In genomic region chr4:86895692-86896488, GRCh38 we compare ENCODE assay signal across 9 cellular contexts. TPM values are rescaled to one million over a fixed set of nuclear protein-coding genes. Genes with fewer than 3 reads are reported as not detected.
DNase-seq lines count a peak whose midpoint lies in the region; ATAC-seq and TF ChIP-seq lines count a peak whose summit lies in the region.
"Had no signal": no experiment of that assay in that cellular context is flagged by ENCODE, and none has a peak within 500 bp of the region (broad histone marks: within the 10 kb centered on the region; RNA-seq: fewer than 3 reads in every experiment).

No MANE protein-coding gene starts in this region.

- intact Hi-C loops in CD8-positive, alpha-beta T cell (cut with DNase I, micrococcal nuclease) = loop anchor here (1.0 to 5.0 kb wide), 3 partner anchors 374 to 1809 kb away; no protein-coding TSS in a partner anchor

- H3K9me3 ChIP-seq in CD8-positive, alpha-beta T cell (ENCODE audit: low read length) = no peaks in the 10 kb centered on the region

- H3K27me3 ChIP-seq in CD8-positive, alpha-beta T cell (ENCODE audit: insufficient read depth, low read length) = peaks cover 5% of the 10 kb centered on the region

- peaks cover 12% of the 10 kb centered on the region for H3K4me1 Mint-ChIP-seq in CD8-positive, alpha-beta T cell (ENCODE audit: low read depth)
- H3K4me1 Mint-ChIP-seq in stimulated activated memory B cell treated with anti-CD40 and anti-IgM and Interleukin-4, amounts not matched to agents 10 μg/mL and 1 μg/mL and 100 μg/mL, for 72 hours = peaks cover 5% of the 10 kb centered on the region

- H3K4me3 ChIP-seq in CD8-positive, alpha-beta T cell (ENCODE audit: low read depth, low read length) = no peak overlapping the region

- peaks cover 17% of the 10 kb centered on the region for H3K27me3 Mint-ChIP-seq in CD8-positive, alpha-beta T cell (ENCODE audit: low read depth)
- H3K27me3 Mint-ChIP-seq in stimulated activated memory B cell treated with anti-CD40 and anti-IgM and Interleukin-4, amounts not matched to agents 10 μg/mL and 1 μg/mL and 100 μg/mL, for 72 hours = peaks cover 19% of the 10 kb centered on the region

- CTCF ChIA-PET in CD8-positive, alpha-beta T cell (lab: Charles Lee) = interaction anchor here (1.0 kb wide), 2 partner anchors 255 to 400 kb away, joined by 4 to 6 read pairs; no protein-coding TSS in a partner anchor

- TF ChIP-seq CTCF in CD8-positive, alpha-beta T cell (IDR thresholded peaks at IDR 0.05) = peak; percentile 74

- H3K36me3 ChIP-seq in CD8-positive, alpha-beta T cell (ENCODE audit: insufficient read depth, low read length) = no peaks in the 10 kb centered on the region

- H3K9me3 Mint-ChIP-seq in CD8-positive, alpha-beta T cell = no peaks in the 10 kb centered on the region
- no peaks in the 10 kb centered on the region for H3K9me3 Mint-ChIP-seq in stimulated activated memory B cell treated with anti-CD40 and anti-IgM and Interleukin-4, amounts not matched to agents 10 μg/mL and 1 μg/mL and 100 μg/mL, for 72 hours

- no peak overlapping the region for H3K27ac Mint-ChIP-seq in CD8-positive, alpha-beta T cell
- H3K27ac Mint-ChIP-seq in stimulated activated memory B cell treated with anti-CD40 and anti-IgM and Interleukin-4, amounts not matched to agents 10 μg/mL and 1 μg/mL and 100 μg/mL, for 72 hours = no peak overlapping the region

- no peaks in the 10 kb centered on the region for H3K36me3 Mint-ChIP-seq in CD8-positive, alpha-beta T cell
- H3K36me3 Mint-ChIP-seq in stimulated activated memory B cell treated with anti-CD40 and anti-IgM and Interleukin-4, amounts not matched to agents 10 μg/mL and 1 μg/mL and 100 μg/mL, for 72 hours = no peaks in the 10 kb centered on the region

- POLR2A ChIA-PET in CD8-positive, alpha-beta T cell (lab: Charles Lee) = no interaction called here

- peaks cover 3% of the 10 kb centered on the region for H3K4me1 ChIP-seq in CD8-positive, alpha-beta T cell (ENCODE audit: insufficient read depth, low read length)

- H3K27ac ChIP-seq in CD8-positive, alpha-beta T cell (ENCODE audit: low read depth, low read length) = no peak overlapping the region

- peak in 1 of 7 experiments; percentile 7 for DNase-seq in CD8-positive, alpha-beta T cell
- peak; percentile 33 to 72 for DNase-seq in NCI-H526 (lab: John Stamatoyannopoulos, UW)
- DNase-seq in astrocyte of the hippocampus (ENCODE audit: low read depth, low spot score) = peak; percentile 79
- peak; percentile 42 for DNase-seq in iPS-NIHi11 (ENCODE audit: low spot score)
- no peak for DNase-seq in activated effector memory CD4-positive, alpha-beta T cell treated with Interleukin-2 at 50 U/mL for 16 hours

- H3K4me3 Mint-ChIP-seq in CD8-positive, alpha-beta T cell = no peak overlapping the region
- no peak overlapping the region for H3K4me3 Mint-ChIP-seq in stimulated activated memory B cell treated with anti-CD40 and anti-IgM and Interleukin-4, amounts not matched to agents 10 μg/mL and 1 μg/mL and 100 μg/mL, for 72 hours

- peak; percentile 56 for ATAC-seq in CD8-positive, alpha-beta T cell
- ATAC-seq in GM18873 (IDR thresholded peaks at IDR 0.05; ENCODE audit: low FRiP score, unreplicated experiment) (peak; percentile 56), HG03460 (IDR thresholded peaks at IDR 0.05; ENCODE audit: unreplicated experiment) (peak; percentile 47)
- peak; percentile 58 for ATAC-seq in stimulated activated memory B cell treated with anti-CD40 and anti-IgM and Interleukin-4, amounts not matched to agents 10 μg/mL and 1 μg/mL and 100 μg/mL, for 72 hours

RNA-seq across cellular contexts. Expression of gene C4orf36, which starts 3.7 kb away (rescaled TPM):
- total RNA-seq in CD8-positive, alpha-beta T cell = not detected
- total RNA-seq: mononuclear cell had no signal

RNA-seq across cellular contexts. Expression of gene AFF1, which starts 38.9 kb away (rescaled TPM):
- total RNA-seq in CD8-positive, alpha-beta T cell = 10 to 100 TPM; 32.3 to 33.8 TPM

RNA-seq across cellular contexts. Expression of gene SLC10A6, which starts 46.7 kb away (rescaled TPM):
- total RNA-seq in CD8-positive, alpha-beta T cell = not detected
- total RNA-seq: mononuclear cell had no signal
